ENCODE assay signal across 11 cellular contexts in genomic region chr1:209368864-209369598, GRCh38.
DNase-seq lines count a peak whose midpoint lies in the region; ATAC-seq and TF ChIP-seq lines count a peak whose summit lies in the region.
"Had no signal": no experiment of that assay in that cellular context is flagged by ENCODE, and none has a peak within 500 bp of the region (broad histone marks: within the 10 kb centered on the region; RNA-seq: fewer than 3 reads in every experiment).

No MANE protein-coding gene starts in this region.

- WGBS in SK-N-SH (ENCODE audit: low lambda C conversion rate), result 29% methylated on average over 8 of the region's 8 CpGs
- WGBS in prostate gland, result 27% methylated on average over 8 of the region's 8 CpGs

- intact Hi-C loops in prostate gland (cut with DNase I), result no loop called here

- DNase-seq in ELR (ENCODE audit: low read depth), result peak; percentile 86
- DNase-seq in SK-N-SH, result no peak
- peak; percentile 86 for DNase-seq in fibroblast of villous mesenchyme (ENCODE audit: low read depth)
- DNase-seq in prostate gland (ENCODE audit: low spot score), result peak; percentile 74
- DNase-seq in SIG-M5 treated with dmso at 0.1 percent for 504 hours (lab: John Stamatoyannopoulos, UW; ENCODE audit: unreplicated experiment), result no peak
- no peak for DNase-seq in NCI-H748 (lab: John Stamatoyannopoulos, UW; ENCODE audit: unreplicated experiment)
- no peak for DNase-seq in MM.1S
- DNase-seq: activated CD4-positive, alpha-beta T cell treated with anti-CD3 and anti-CD28 coated beads for 48 hours; DMS79 had no signal

- H3K9me3 ChIP-seq in SK-N-SH (no peaks in the 10 kb centered on the region), prostate gland (no peaks in the 10 kb centered on the region), MM.1S (replicated peaks; ENCODE audit: insufficient read depth, low read length) (no peaks in the 10 kb centered on the region)

- H3K4me3 ChIP-seq in SK-N-SH (ENCODE audit: low read depth in 2 of 2, low read length in 1 of 2), result 0 out of 4 replicates have a peak overlapping the region, but pooled peaks of 1 of the 2 experiments have one; percentile 1
- no peak overlapping the region for H3K4me3 ChIP-seq in fibroblast of villous mesenchyme (ENCODE audit: low read depth, low read length)
- H3K4me3 ChIP-seq in prostate gland, result no peak overlapping the region
- H3K4me3 ChIP-seq in MM.1S (ENCODE audit: low read length), result no peak overlapping the region
- H3K4me3 ChIP-seq: K562 had no signal

- POLR2A ChIA-PET in SK-N-SH (lab: Yijun Ruan, JAX), result no interaction called here

- TF ChIP-seq CTCF in SK-N-SH (IDR thresholded peaks at IDR 0.05) (no peak), fibroblast of villous mesenchyme (IDR thresholded peaks at IDR 0.05; ENCODE audit: insufficient read depth, low read depth, low read length) (no peak), prostate gland (IDR thresholded peaks at IDR 0.05) (no peak), MM.1S (IDR thresholded peaks at IDR 0.05; ENCODE audit: low read length) (no peak)

- CTCF ChIA-PET in SK-N-SH (lab: Yijun Ruan, JAX), result interaction anchor here (0.6 to 1.3 kb wide), 2 partner anchors 15 to 55 kb away, joined by 3 read pairs; no protein-coding TSS in a partner anchor

- H3F3A ChIP-seq in SK-N-SH (replicated peaks; ENCODE audit: insufficient read depth), result peaks cover 30% of the 10 kb centered on the region
- H3F3A ChIP-seq in MM.1S (ENCODE audit: insufficient read depth, low read length), result no peaks in the 10 kb centered on the region

- peak in 1 of 2 experiments; percentile 95; a peak in 3 of 4 replicates for TF ChIP-seq EP300 in SK-N-SH (IDR thresholded peaks at IDR 0.05; ENCODE audit: borderline replicate concordance in 1 of 2, low read depth in 1 of 2, low read length in 1 of 2)

- H2AFZ ChIP-seq in SK-N-SH (ENCODE audit: low read depth), result peak overlapping the region; percentile 24; the same call in 1 of the 2 replicates
- no peak overlapping the region for H2AFZ ChIP-seq in MM.1S (ENCODE audit: low read length)

- H3K9ac ChIP-seq in SK-N-SH (peak overlapping the region; percentile 30; the same call in 1 of the 2 replicates), MM.1S (ENCODE audit: low read length) (no peak overlapping the region)

- H3K27me3 ChIP-seq in SK-N-SH (ENCODE audit: insufficient read depth) (no peaks in the 10 kb centered on the region), prostate gland (replicated peaks; ENCODE audit: insufficient read depth) (no peaks in the 10 kb centered on the region), MM.1S (replicated peaks; ENCODE audit: insufficient read depth, low read length) (no peaks in the 10 kb centered on the region)

- TF ChIP-seq RAD21 in SK-N-SH (IDR thresholded peaks at IDR 0.05; ENCODE audit: low read length), result no peak

- H3K79me2 ChIP-seq in SK-N-SH (ENCODE audit: insufficient read depth), result no peaks in the 10 kb centered on the region
- H3K79me2 ChIP-seq in MM.1S (ENCODE audit: low read length), result no peaks in the 10 kb centered on the region

- H4K20me1 ChIP-seq in SK-N-SH (ENCODE audit: insufficient read depth), result no peaks in the 10 kb centered on the region
- no peaks in the 10 kb centered on the region for H4K20me1 ChIP-seq in MM.1S (ENCODE audit: insufficient read depth, low read length)

- no peaks in the 10 kb centered on the region for H3K36me3 ChIP-seq in SK-N-SH (replicated peaks in 1 of 2; ENCODE audit: control insufficient read depth in 1 of 2, insufficient read depth in 2 of 2, low read length in 1 of 2)
- H3K36me3 ChIP-seq in prostate gland, result no peaks in the 10 kb centered on the region
- no peaks in the 10 kb centered on the region for H3K36me3 ChIP-seq in MM.1S (replicated peaks; ENCODE audit: insufficient read depth, low read length)

- no peak for TF ChIP-seq POLR2A in prostate gland (IDR thresholded peaks at IDR 0.05)

- H3K9me2 ChIP-seq in SK-N-SH, result no peaks in the 10 kb centered on the region
- H3K9me2 ChIP-seq in MM.1S (replicated peaks; ENCODE audit: insufficient read depth, low read length), result no peaks in the 10 kb centered on the region

- H3K27ac ChIP-seq in SK-N-SH (ENCODE audit: low read depth in 2 of 2, low read length in 1 of 2) (peak overlapping the region; percentile 88 to 94), prostate gland (peak overlapping the region; percentile 40 to 62), MM.1S (ENCODE audit: low read length) (no peak overlapping the region)

- no peak for ATAC-seq in GM18519 (IDR thresholded peaks at IDR 0.05; ENCODE audit: low FRiP score, unreplicated experiment)
- ATAC-seq: K562 had no signal

- H3K4me2 ChIP-seq in SK-N-SH, result peak overlapping the region; percentile 61
- H3K4me2 ChIP-seq in MM.1S (ENCODE audit: low read depth, low read length), result no peak overlapping the region

- H3K4me1 ChIP-seq in SK-N-SH (ENCODE audit: control insufficient read depth in 1 of 2, insufficient read depth in 2 of 2, low read depth in 1 of 2, low read length in 1 of 2) (peaks cover 12 to 19% of the 10 kb centered on the region in 2 experiments), prostate gland (replicated peaks) (no peaks in the 10 kb centered on the region), MM.1S (ENCODE audit: low read length) (no peaks in the 10 kb centered on the region)

TF ChIP-seq in SK-N-SH, 30 proteins besides CTCF, POLR2A, EP300 and RAD21 (continues in another document):
- TF ChIP-seq JUND (IDR thresholded peaks at IDR 0.05) (peak; percentile 96), IRF3 (IDR thresholded peaks at IDR 0.05; ENCODE audit: low read depth, low read length) (no peak), POLR2AphosphoS5 (IDR thresholded peaks at IDR 0.05; ENCODE audit: low read depth, low read length) (peak; percentile 74; the same call in 1 of the 2 replicates), USF2 (IDR thresholded peaks at IDR 0.05; ENCODE audit: borderline replicate concordance, low read depth, low read length) (no peak), NFIC (IDR thresholded peaks at IDR 0.05; ENCODE audit: borderline replicate concordance) (peak; percentile 97), TEAD4 (IDR thresholded peaks at IDR 0.05; ENCODE audit: borderline replicate concordance, insufficient read depth) (peak; percentile 88; the same call in 1 of the 2 replicates), SIN3A (IDR thresholded peaks at IDR 0.05; ENCODE audit: borderline replicate concordance, low read depth, low read length) (peak; percentile 69; the same call in 1 of the 2 replicates), CHD2 (IDR thresholded peaks at IDR 0.05; ENCODE audit: low read length, partially characterized antibody) (no peak), GABPA (IDR thresholded peaks at IDR 0.05; ENCODE audit: low read depth) (no peak), REST (IDR thresholded peaks at IDR 0.05; ENCODE audit: low read depth, low read length) (no peak), FOXM1 (IDR thresholded peaks at IDR 0.05; ENCODE audit: low read depth) (peak; percentile 100)
- TF ChIP-seq, protein P1, sequence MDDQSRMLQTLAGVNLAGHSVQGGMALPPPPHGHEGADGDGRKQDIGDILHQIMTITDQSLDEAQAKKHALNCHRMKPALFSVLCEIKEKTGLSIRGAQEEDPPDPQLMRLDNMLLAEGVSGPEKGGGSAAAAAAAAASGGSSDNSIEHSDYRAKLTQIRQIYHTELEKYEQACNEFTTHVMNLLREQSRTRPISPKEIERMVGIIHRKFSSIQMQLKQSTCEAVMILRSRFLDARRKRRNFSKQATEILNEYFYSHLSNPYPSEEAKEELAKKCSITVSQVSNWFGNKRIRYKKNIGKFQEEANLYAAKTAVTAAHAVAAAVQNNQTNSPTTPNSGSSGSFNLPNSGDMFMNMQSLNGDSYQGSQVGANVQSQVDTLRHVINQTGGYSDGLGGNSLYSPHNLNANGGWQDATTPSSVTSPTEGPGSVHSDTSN (IDR thresholded peaks at IDR 0.05), result peak; percentile 85

Comparison
In these comparisons a context has a peak if more than half of its experiments do, and no peak if none do; other contexts are left out.
1. DNase-seq: peak in ELR (single experiment), fibroblast of villous mesenchyme (single experiment) and prostate gland (single experiment); none in SK-N-SH (single experiment), SIG-M5 treated with dmso at 0.1 percent for 504 hours (single experiment), NCI-H748 (single experiment) and MM.1S (single experiment).